In the genomic region with DNA sequence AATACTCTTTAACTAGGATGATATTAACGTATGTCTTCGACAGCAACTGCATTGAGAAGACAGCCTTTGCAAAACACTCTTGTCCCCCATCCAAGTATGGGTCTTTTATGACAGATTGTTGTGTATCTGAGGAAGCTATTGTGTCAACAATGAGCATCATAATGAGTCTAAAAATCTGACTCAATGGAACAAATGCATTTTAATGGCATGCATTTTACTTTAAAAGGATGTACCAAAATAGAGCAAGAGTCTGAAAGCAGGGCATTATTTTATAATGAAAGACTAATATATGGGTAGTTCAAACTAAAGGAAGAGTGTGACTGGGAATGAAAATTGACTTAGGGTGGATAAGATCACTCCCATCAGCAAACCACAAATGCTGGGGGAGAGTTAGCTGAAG, we compare ENCODE assay signal across 26 cellular contexts.
"Had no signal": no experiment of that assay in that cellular context is flagged by ENCODE, and none has a peak within 500 bp of the region (broad histone marks: within the 10 kb centered on the region; RNA-seq: fewer than 3 reads in every experiment).

No MANE protein-coding gene starts in this region.

- H3K4me3 Mint-ChIP-seq: immature natural killer cell; natural killer cell; stimulated activated naive CD8-positive, alpha-beta T cell treated with anti-CD3 and anti-CD28 coated beads, Interleukin-15, amount 100 ng/mL, for 72 hours had no signal

- H3K27me3 ChIP-seq: esophagus squamous epithelium, right atrium auricular region, suprapubic skin, transverse colon had no signal

- H3K27me3 Mint-ChIP-seq: stimulated activated naive CD8-positive, alpha-beta T cell treated with anti-CD3 and anti-CD28 coated beads, Interleukin-15, amount 100 ng/mL, for 72 hours had no signal

- H3K27ac Mint-ChIP-seq: immature natural killer cell; natural killer cell; stimulated activated naive CD8-positive, alpha-beta T cell treated with anti-CD3 and anti-CD28 coated beads, Interleukin-15, amount 100 ng/mL, for 72 hours had no signal

- FAIRE-seq: colon, frontal cortex had no signal

- H3K4me1 Mint-ChIP-seq: immature natural killer cell; natural killer cell; stimulated activated naive CD8-positive, alpha-beta T cell treated with anti-CD3 and anti-CD28 coated beads, Interleukin-15, amount 100 ng/mL, for 72 hours had no signal

- H3K36me3 Mint-ChIP-seq: immature natural killer cell, natural killer cell had no signal

- H3K79me2 ChIP-seq: parathyroid adenoma had no signal

- H2AFZ ChIP-seq: parathyroid adenoma had no signal

- DNase-seq: effector CD8-positive, alpha-beta T cell; erythroblast; esophagus squamous epithelium; hypothalamus; immature natural killer cell; islet precursor cell; kidney glomerular epithelial cell; left colon; left ventricle myocardium superior; lower lobe of right lung; natural killer cell; stimulated activated CD4-positive, alpha-beta T cell treated with anti-CD3 and anti-CD28 coated beads, Interleukin-12 subunit alpha, Interleukin-12 subunit beta, amount 100 ng/mL, for 4 hours; stimulated activated CD4-positive, alpha-beta T cell treated with anti-CD3 and anti-CD28 coated beads, Interleukin-1b, Interleukin-23, amount 100 ng/mL, for 48 hours; stimulated activated CD4-positive, alpha-beta T cell treated with anti-CD3 and anti-CD28 coated beads, Interleukin-4, amount 100 ng/mL, for 1 hour; stimulated activated CD8-positive, alpha-beta memory T cell treated with anti-CD3 and anti-CD28 coated beads, Interleukin-4, amount 100 ng/mL, for 48 hours; stimulated activated naive CD4-positive, alpha-beta T cell; stimulated activated naive CD8-positive, alpha-beta T cell treated with anti-CD3 and anti-CD28 coated beads, Interleukin-15, amount 100 ng/mL, for 72 hours; transverse colon had no signal

- H3K4me2 ChIP-seq: smooth muscle cell had no signal

- H3K36me3 ChIP-seq: esophagus squamous epithelium, lower lobe of right lung, prostate gland, right atrium auricular region, suprapubic skin, transverse colon had no signal

- H3K27ac ChIP-seq: esophagus squamous epithelium, lower lobe of right lung, parathyroid adenoma, prostate gland, right atrium auricular region, suprapubic skin, transverse colon had no signal

- H3K4me1 ChIP-seq: esophagus squamous epithelium, lower lobe of right lung, parathyroid adenoma, prostate gland, suprapubic skin, transverse colon had no signal

- H3K9ac ChIP-seq: parathyroid adenoma had no signal

- H3K4me3 ChIP-seq: esophagus squamous epithelium, lower lobe of right lung, prostate gland, right atrium auricular region, smooth muscle cell, suprapubic skin, transverse colon had no signal

- ATAC-seq: left colon; left ventricle myocardium superior; lower lobe of right lung; natural killer cell; sciatic nerve; stimulated activated naive CD8-positive, alpha-beta T cell treated with anti-CD3 and anti-CD28 coated beads, Interleukin-15, amount 100 ng/mL, for 72 hours had no signal

- H3K9me3 ChIP-seq: esophagus squamous epithelium, lower lobe of right lung, prostate gland, right atrium auricular region, suprapubic skin, transverse colon had no signal

- H3K9me3 Mint-ChIP-seq: immature natural killer cell; natural killer cell; stimulated activated naive CD8-positive, alpha-beta T cell treated with anti-CD3 and anti-CD28 coated beads, Interleukin-15, amount 100 ng/mL, for 72 hours had no signal
